In the genomic region with DNA sequence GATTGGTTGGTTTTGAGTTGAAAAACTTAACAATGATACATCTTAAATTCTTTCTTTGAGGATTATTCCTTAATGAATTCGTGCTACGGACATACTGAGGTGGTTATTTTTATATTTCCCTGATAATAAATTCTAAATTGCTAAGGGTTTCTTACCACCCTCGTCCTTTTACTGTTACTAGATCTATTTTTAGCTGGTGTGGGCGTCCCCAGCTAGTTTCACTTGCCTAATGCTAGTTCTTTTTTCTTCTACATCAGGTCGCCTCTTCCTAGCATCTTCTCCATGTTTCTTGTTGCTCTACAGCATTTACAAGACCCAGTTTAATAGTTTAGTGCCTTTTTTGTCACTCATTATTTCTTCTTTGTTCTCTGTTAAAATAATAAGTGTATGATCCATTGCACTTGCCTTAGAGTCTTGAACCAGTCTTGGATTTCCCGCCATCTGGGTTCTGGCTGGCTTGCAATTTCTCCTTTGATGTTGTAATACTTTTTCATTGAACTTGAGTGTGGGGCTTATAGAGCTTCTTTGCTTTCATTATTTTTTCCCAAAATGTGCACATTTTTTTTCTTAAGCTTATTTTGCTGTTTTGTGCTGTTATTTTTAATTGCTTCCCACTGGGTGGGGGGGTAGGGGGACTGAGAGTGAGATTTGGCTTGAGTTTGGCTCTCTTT, we compare ENCODE assay signal across 13 cellular contexts. TPM values are rescaled to one million over a fixed set of nuclear protein-coding genes. Genes with fewer than 3 reads are reported as not detected.
A peak's percentile ranks its signal among the peaks of the same experiment; 100 is the strongest.
DNase-seq lines count a peak whose midpoint lies in the region; ATAC-seq and TF ChIP-seq lines count a peak whose summit lies in the region.
"Had no signal": no experiment of that assay in that cellular context is flagged by ENCODE, and none has a peak within 500 bp of the region (broad histone marks: within the 10 kb centered on the region; RNA-seq: fewer than 3 reads in every experiment).

No MANE protein-coding gene starts in this region.

- H3K4me1 ChIP-seq in mucosa of descending colon (ENCODE audit: low read depth) = no peaks in the 10 kb centered on the region
- H3K4me1 ChIP-seq: Caco-2 had no signal

- DNase-seq in SIG-M5 treated with dmso at 0.1 percent for 504 hours (lab: John Stamatoyannopoulos, UW; ENCODE audit: unreplicated experiment) (peak; percentile 71), SIG-M5 (lab: John Stamatoyannopoulos, UW) (no peak), dorsolateral prefrontal cortex (no peak), mucosa of descending colon (no peak), AML-193 (lab: John Stamatoyannopoulos, UW) (no peak)
- DNase-seq: Caco-2, NCI-H187 treated with DMSO at 0.1 percent for 48 hours, SHP77 had no signal

- H3K27ac ChIP-seq in dorsolateral prefrontal cortex = peak overlapping the region in 49 of 59 donors; percentile 9 to 88 (median 70)
- H3K27ac ChIP-seq: 22Rv1, thoracic aorta had no signal

- H3K9me3 ChIP-seq in mucosa of descending colon = no peaks in the 10 kb centered on the region
- H3K9me3 ChIP-seq: Caco-2, thoracic aorta had no signal

- no peaks in the 10 kb centered on the region for H3K27me3 ChIP-seq in dorsolateral prefrontal cortex

- TF ChIP-seq CTCF in dorsolateral prefrontal cortex (IDR thresholded peaks at IDR 0.05 in 54 of 56, conservative IDR thresholded peaks at IDR 0.05 in 2 of 56; ENCODE audit: low read depth in 1 of 56, partially characterized antibody in 56 of 56) (no peak), mucosa of descending colon (IDR thresholded peaks at IDR 0.05) (no peak)

- intact Hi-C loops in dorsolateral prefrontal cortex (cut with DNase I) = loop anchor here in 1 of 2 donors (2.0 kb wide), 1 partner anchor 43 kb away; no protein-coding TSS in a partner anchor
- intact Hi-C loops in mucosa of descending colon (cut with DNase I, micrococcal nuclease) = no loop called here

- ATAC-seq in GM19023 (IDR thresholded peaks at IDR 0.05; ENCODE audit: unreplicated experiment) (peak; percentile 60), HG03439 (IDR thresholded peaks at IDR 0.05; ENCODE audit: unreplicated experiment) (peak; percentile 56), GM21576 (IDR thresholded peaks at IDR 0.05; ENCODE audit: unreplicated experiment) (no peak), mucosa of descending colon (no peak)

- H3K4me3 ChIP-seq in dorsolateral prefrontal cortex (peak overlapping the region in 12 of 59 donors; percentile 26 to 60 (median 44)), mucosa of descending colon (no peak overlapping the region)
- H3K4me3 ChIP-seq: thoracic aorta had no signal

- H3K36me3 ChIP-seq in mucosa of descending colon (ENCODE audit: low read depth) = no peaks in the 10 kb centered on the region
- H3K36me3 ChIP-seq: thoracic aorta had no signal

RNA-seq across cellular contexts. Expression of a gene that starts 0.7 kb away (rescaled TPM):
- total RNA-seq in dorsolateral prefrontal cortex = 10 to 100 TPM in 71 of 120 experiments, 1 to 10 TPM in 49; 1.3 to 41.9 (median 12.0) TPM
- 1 to 10 TPM in 2 of 3 donors, not detected in 1; 2.8 to 5.7 TPM for total RNA-seq in mucosa of descending colon
- total RNA-seq: Caco-2 had no signal

RNA-seq across cellular contexts. Expression of a gene that starts 28.8 kb away (rescaled TPM):
- 10 to 100 TPM in 9 of 120 experiments, 1 to 10 TPM in 103, under 1 TPM in 8; 0.54 to 40.5 (median 2.6) TPM for total RNA-seq in dorsolateral prefrontal cortex
- total RNA-seq in mucosa of descending colon = 10 to 100 TPM in 1 of 3 donors, 1 to 10 TPM in 2; 5.8 to 13.5 (median 9.0) TPM

RNA-seq across cellular contexts. Expression of a gene that starts 51.7 kb away (rescaled TPM):
- total RNA-seq in dorsolateral prefrontal cortex (10 to 100 TPM in 24 of 120 experiments, 1 to 10 TPM in 96; 1.9 to 18.4 (median 7.0) TPM), mucosa of descending colon (100 to 1,000 TPM in 1 of 3 donors, 10 to 100 TPM in 2; 40.3 to 142 (median 62.1) TPM)

RNA-seq across cellular contexts. Expression of a gene that starts 51.9 kb away (rescaled TPM):
- 1 to 10 TPM in 114 of 120 experiments, under 1 TPM in 6; 0.23 to 8.8 (median 2.7) TPM for total RNA-seq in dorsolateral prefrontal cortex
- 1 to 10 TPM; 4.7 to 7.7 (median 6.4) TPM for total RNA-seq in mucosa of descending colon
- total RNA-seq: Caco-2 had no signal

Comparison
In these comparisons a context has a peak if more than half of its experiments do, and no peak if none do; other contexts are left out.
1. ATAC-seq: peak in GM19023 (single experiment) and HG03439 (single experiment); none in GM21576 (single experiment) and mucosa of descending colon (single experiment).